2 cellular contexts compared by ENCODE assay signal in genomic region chr10:6204063-6204340, GRCh38.
TF ChIP-seq lines count a peak whose summit lies in the region.

No MANE protein-coding gene starts in this region.

TF ChIP-seq in IMR-90, 13 proteins besides CTCF, POLR2A, EP300 and RAD21:
- no peak for TF ChIP-seq MAFK (IDR thresholded peaks at IDR 0.05; ENCODE audit: low read depth, low read length)
- no peak for TF ChIP-seq MAZ (IDR thresholded peaks at IDR 0.05; ENCODE audit: borderline replicate concordance, low read depth, low read length)
- no peak for TF ChIP-seq CEBPB (IDR thresholded peaks at IDR 0.05; ENCODE audit: low read depth, low read length)
- TF ChIP-seq NFE2L2 (IDR thresholded peaks at IDR 0.05; ENCODE audit: low read depth, low read length), result no peak

TF ChIP-seq in endothelial cell of umbilical vein, 7 proteins besides CTCF, POLR2A, EP300 and RAD21:
- no peak for TF ChIP-seq GATA2 (IDR thresholded peaks at IDR 0.05; ENCODE audit: insufficient read depth, insufficient read length, low read depth, low read length)
- TF ChIP-seq, protein P1, sequence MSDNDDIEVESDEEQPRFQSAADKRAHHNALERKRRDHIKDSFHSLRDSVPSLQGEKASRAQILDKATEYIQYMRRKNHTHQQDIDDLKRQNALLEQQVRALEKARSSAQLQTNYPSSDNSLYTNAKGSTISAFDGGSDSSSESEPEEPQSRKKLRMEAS (IDR thresholded peaks at IDR 0.05; ENCODE audit: insufficient read depth, insufficient read length), result no peak
- no peak for TF ChIP-seq FOS (IDR thresholded peaks at IDR 0.05; ENCODE audit: borderline replicate concordance, insufficient read depth, low read length)
- no peak for TF ChIP-seq POLR2AphosphoS5 (IDR thresholded peaks at IDR 0.05; ENCODE audit: insufficient read depth, low read depth, low read length)
- TF ChIP-seq MYC (IDR thresholded peaks at IDR 0.05; ENCODE audit: low read depth, low read length), result no peak
- TF ChIP-seq JUN (IDR thresholded peaks at IDR 0.05; ENCODE audit: borderline replicate concordance, insufficient read depth, insufficient read length, low read depth), result no peak
- TF ChIP-seq EZH2 (IDR thresholded peaks at IDR 0.05; ENCODE audit: borderline replicate concordance, low read depth, low read length, severe bottlenecking), result no peak
